ENCODE assay signal across 24 cellular contexts in the genomic region with DNA sequence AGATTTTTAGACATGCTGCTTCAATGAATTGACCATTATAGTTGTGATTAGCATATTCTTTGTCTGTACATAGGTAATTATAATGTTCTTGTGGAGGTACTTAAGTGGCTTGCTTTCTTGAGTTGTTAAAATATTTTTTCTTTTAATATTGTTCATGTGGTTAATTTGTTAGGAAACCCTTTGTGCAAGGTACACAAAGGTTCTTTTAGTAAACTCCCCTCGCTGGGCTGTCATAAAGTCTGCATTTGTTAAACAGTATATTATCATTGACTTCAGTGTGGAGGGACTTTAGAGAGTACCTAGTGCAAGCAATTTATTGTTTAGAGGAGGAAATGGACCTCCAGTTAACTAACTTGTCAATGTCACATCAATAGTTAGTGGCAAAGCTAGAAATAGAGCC.
"Had no signal": no experiment of that assay in that cellular context is flagged by ENCODE, and none has a peak within 500 bp of the region (broad histone marks: within the 10 kb centered on the region; RNA-seq: fewer than 3 reads in every experiment).

No MANE protein-coding gene starts in this region.

- H3K4me3 ChIP-seq: left lung, lower lobe of right lung, ovary, right atrium auricular region, right lobe of liver, suprapubic skin, thoracic aorta, tibial artery, upper lobe of right lung had no signal

- H3K27me3 ChIP-seq: left lung, ovary, right atrium auricular region, right lobe of liver, suprapubic skin, tibial artery, upper lobe of right lung had no signal

- H3K36me3 ChIP-seq: left lung, lower lobe of right lung, ovary, right atrium auricular region, right lobe of liver, suprapubic skin, thoracic aorta, tibial artery, upper lobe of right lung had no signal

- FAIRE-seq: keratinocyte, urothelium cell line had no signal

- ATAC-seq: left colon; left lung; lower lobe of right lung; naive thymus-derived CD4-positive, alpha-beta T cell; natural killer cell treated with Interleukin-12 subunit alpha and Interleukin-12 subunit beta and Interleukin-15 and Interleukin-18, amount 100 ng/mL, for 72 hours; right lobe of liver; stimulated activated naive B cell treated with anti-CD40 and anti-IgM and Interleukin-4, amounts not matched to agents 10 μg/mL and 1 μg/mL and 100 μg/mL, for 72 hours; upper lobe of right lung had no signal

- H3K27ac ChIP-seq: left lung, lower lobe of right lung, ovary, right atrium auricular region, right lobe of liver, suprapubic skin, thoracic aorta, tibial artery, upper lobe of right lung had no signal

- H3K4me1 ChIP-seq: left lung, lower lobe of right lung, right atrium auricular region, right lobe of liver, suprapubic skin, tibial artery, upper lobe of right lung had no signal

- H3K9me3 ChIP-seq: lower lobe of right lung, ovary, right atrium auricular region, right lobe of liver, suprapubic skin, thoracic aorta, tibial artery, upper lobe of right lung had no signal

- DNase-seq: hippocampal formation; kidney glomerular epithelial cell; left colon; left lung; lower lobe of right lung; mammary epithelial cell; mesenchymal stem cell; naive thymus-derived CD4-positive, alpha-beta T cell; ovary; right lobe of liver; stimulated activated CD4-positive, alpha-beta T cell treated with anti-CD3 and anti-CD28 coated beads, Interleukin-12 subunit alpha, Interleukin-12 subunit beta, amount 100 ng/mL, for 4 hours; stimulated activated CD4-positive, alpha-beta T cell treated with anti-CD3 and anti-CD28 coated beads, Interleukin-15, amount 100 ng/mL, for 24 hours; stimulated activated CD4-positive, alpha-beta T cell treated with anti-CD3 and anti-CD28 coated beads, Interleukin-2, amount 100 ng/mL, for 24 hours; stimulated activated CD4-positive, alpha-beta T cell treated with anti-CD3 and anti-CD28 coated beads, Interleukin-4, amount 100 ng/mL, for 1 hour; stimulated activated naive B cell treated with anti-CD40 and anti-IgM and Interleukin-4, amounts not matched to agents 10 μg/mL and 1 μg/mL and 100 μg/mL, for 72 hours; tibial artery; trophoblast cell; upper lobe of right lung had no signal
